In the genomic region with DNA sequence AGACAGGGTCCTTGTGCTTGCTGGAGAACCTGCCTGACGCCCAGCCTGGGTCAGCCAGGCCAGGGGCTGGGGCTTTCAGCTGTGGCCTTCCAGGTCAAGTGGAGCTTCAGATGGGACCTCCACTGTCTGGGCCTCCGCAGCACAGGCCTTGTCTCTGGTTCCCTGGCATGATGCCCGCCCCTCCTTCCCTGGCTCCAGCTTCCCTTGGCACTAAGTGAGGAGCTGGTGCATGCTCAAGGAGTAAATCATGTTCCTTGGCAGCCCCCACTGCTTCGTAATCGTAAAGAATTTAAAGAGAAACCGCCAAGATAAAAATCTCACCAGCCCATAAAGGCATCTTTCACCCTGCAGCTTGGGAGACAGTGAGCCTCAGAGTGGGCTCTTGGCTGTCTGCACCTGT, we compare ENCODE assay signal across 9 cellular contexts. TPM values are rescaled to one million over a fixed set of nuclear protein-coding genes. Genes with fewer than 3 reads are reported as not detected.
DNase-seq lines count a peak whose midpoint lies in the region; ATAC-seq and TF ChIP-seq lines count a peak whose summit lies in the region.
"Had no signal": no experiment of that assay in that cellular context is flagged by ENCODE, and none has a peak within 500 bp of the region (broad histone marks: within the 10 kb centered on the region; RNA-seq: fewer than 3 reads in every experiment).

No MANE protein-coding gene starts in this region.

- peak; percentile 52 for DNase-seq in BJ (ENCODE audit: low read depth)
- DNase-seq in RWPE2 (ENCODE audit: low spot score): peak; percentile 96
- DNase-seq in foreskin keratinocyte: peak; percentile 75 to 91
- peak; percentile 49 for DNase-seq in pulmonary artery endothelial cell (ENCODE audit: low read depth, low spot score)
- no peak for DNase-seq in H7
- no peak for DNase-seq in central memory CD4-positive, alpha-beta T cell

- H3K4me3 ChIP-seq in BJ (ENCODE audit: low read depth, low read length): no peak overlapping the region
- no peak overlapping the region for H3K4me3 ChIP-seq in RWPE2 (ENCODE audit: severe bottlenecking)
- no peak overlapping the region for H3K4me3 ChIP-seq in H7 (ENCODE audit: insufficient read depth, low read depth, low read length)

- H3K27ac ChIP-seq in RWPE2 (ENCODE audit: poor library complexity, severe bottlenecking) (peak overlapping the region; percentile 97), foreskin keratinocyte (no peak overlapping the region)
- H3K27ac ChIP-seq: HL-60 had no signal

- no peaks in the 10 kb centered on the region for H3K9me3 ChIP-seq in RWPE2 (ENCODE audit: severe bottlenecking)

- H3K27me3 ChIP-seq in BJ (ENCODE audit: control insufficient read depth, insufficient read depth, low read length) (no peaks in the 10 kb centered on the region), RWPE2 (ENCODE audit: insufficient read depth, poor library complexity, severe bottlenecking) (no peaks in the 10 kb centered on the region), foreskin keratinocyte (no peaks in the 10 kb centered on the region), H7 (ENCODE audit: control insufficient read depth, insufficient read depth, low read length) (no peaks in the 10 kb centered on the region)

- TF ChIP-seq CTCF in BJ (IDR thresholded peaks at IDR 0.05; ENCODE audit: insufficient read depth, low read depth, low read length) (no peak), RWPE2 (IDR thresholded peaks at IDR 0.05; ENCODE audit: poor library complexity, severe bottlenecking) (no peak), foreskin keratinocyte (conservative IDR thresholded peaks at IDR 0.05) (no peak)

- H3K4me1 ChIP-seq in RWPE2 (ENCODE audit: insufficient read depth, poor library complexity, severe bottlenecking) (peaks cover 97% of the 10 kb centered on the region), foreskin keratinocyte (peaks cover 61% of the 10 kb centered on the region)

- peak; percentile 56 for ATAC-seq in RWPE2 (ENCODE audit: low read depth)
- ATAC-seq in foreskin keratinocyte: peak; percentile 43
- no peak for ATAC-seq in HG03025 (IDR thresholded peaks at IDR 0.05; ENCODE audit: low FRiP score, unreplicated experiment)
- ATAC-seq in GM21619 (IDR thresholded peaks at IDR 0.05; ENCODE audit: unreplicated experiment): no peak

- H3K36me3 ChIP-seq in BJ (ENCODE audit: control insufficient read depth, insufficient read depth, low read length) (no peaks in the 10 kb centered on the region; the same call in 1 of the 2 replicates), RWPE2 (ENCODE audit: low read depth) (peaks cover 90% of the 10 kb centered on the region), H7 (replicated peaks; ENCODE audit: control insufficient read depth, insufficient read depth, low read length) (peaks cover 9% of the 10 kb centered on the region)

- POLR2A ChIA-PET in BJ (lab: Charles Lee): no interaction called here

- CTCF ChIA-PET in BJ (lab: Yijun Ruan, JAX): interaction anchor here (0.9 to 1.6 kb wide), 4 partner anchors 25 to 43 kb away, joined by 3 to 7 read pairs (median 4); no protein-coding TSS in a partner anchor

RNA-seq across cellular contexts. Expression of a gene that starts 8.9 kb away (rescaled TPM):
- polyA plus RNA-seq in BJ (2011; rRNA removed): 7.4 and 11.4 TPM in 2 replicates
- 8.7 and 10.4 TPM in 2 replicates for polyA minus RNA-seq in BJ (2011; rRNA and poly(A)+ RNA removed)
- total RNA-seq in foreskin keratinocyte: 108 and 121 TPM in 2 replicates
- polyA plus RNA-seq in foreskin keratinocyte: 94.2 and 98.4 TPM in 2 replicates
- total RNA-seq in pulmonary artery endothelial cell: 73.6 and 80.9 TPM in 2 replicates
- total RNA-seq in H7 (2014; rRNA removed; shearing (Covaris generic)): 40.5 and 44.5 TPM in 2 replicates

RNA-seq across cellular contexts. Expression of a gene that starts 27.4 kb away (rescaled TPM):
- polyA plus RNA-seq in BJ (2011; rRNA removed): not detected in 2 replicates
- not detected in 2 replicates for polyA minus RNA-seq in BJ (2011; rRNA and poly(A)+ RNA removed)
- 0.03 TPM in 1 of 2 replicates, not detected in the other for total RNA-seq in foreskin keratinocyte
- polyA plus RNA-seq in foreskin keratinocyte: not detected in 2 replicates
- total RNA-seq in pulmonary artery endothelial cell: under 0.01 TPM in 1 of 2 replicates, not detected in the other
- total RNA-seq in H7 (2014; rRNA removed; shearing (Covaris generic)): not detected in 2 replicates

RNA-seq across cellular contexts. Expression of a gene that starts 41.0 kb away (rescaled TPM):
- 0.17 and 0.22 TPM in 2 replicates for polyA plus RNA-seq in BJ (2011; rRNA removed)
- polyA minus RNA-seq in BJ (2011; rRNA and poly(A)+ RNA removed): 0.28 TPM in 1 of 2 replicates, not detected in the other
- not detected in 2 replicates for total RNA-seq in foreskin keratinocyte
- 0.09 TPM in 1 of 2 replicates, not detected in the other for polyA plus RNA-seq in foreskin keratinocyte
- total RNA-seq in pulmonary artery endothelial cell: 0.07 TPM in 1 of 2 replicates, not detected in the other
- total RNA-seq in H7 (2014; rRNA removed; shearing (Covaris generic)): 0.21 and 0.22 TPM in 2 replicates

Comparison
In these comparisons a context has a peak if more than half of its experiments do, and no peak if none do; other contexts are left out.
1. DNase-seq: peak in BJ (single experiment), RWPE2 (single experiment), foreskin keratinocyte (2 of 2) and pulmonary artery endothelial cell (single experiment); none in H7 (single experiment) and central memory CD4-positive, alpha-beta T cell (single experiment).
2. ATAC-seq: peak in RWPE2 (single experiment) and foreskin keratinocyte (single experiment); none in HG03025 (single experiment) and GM21619 (single experiment).